8 cellular contexts compared by ENCODE assay signal in the genomic region with DNA sequence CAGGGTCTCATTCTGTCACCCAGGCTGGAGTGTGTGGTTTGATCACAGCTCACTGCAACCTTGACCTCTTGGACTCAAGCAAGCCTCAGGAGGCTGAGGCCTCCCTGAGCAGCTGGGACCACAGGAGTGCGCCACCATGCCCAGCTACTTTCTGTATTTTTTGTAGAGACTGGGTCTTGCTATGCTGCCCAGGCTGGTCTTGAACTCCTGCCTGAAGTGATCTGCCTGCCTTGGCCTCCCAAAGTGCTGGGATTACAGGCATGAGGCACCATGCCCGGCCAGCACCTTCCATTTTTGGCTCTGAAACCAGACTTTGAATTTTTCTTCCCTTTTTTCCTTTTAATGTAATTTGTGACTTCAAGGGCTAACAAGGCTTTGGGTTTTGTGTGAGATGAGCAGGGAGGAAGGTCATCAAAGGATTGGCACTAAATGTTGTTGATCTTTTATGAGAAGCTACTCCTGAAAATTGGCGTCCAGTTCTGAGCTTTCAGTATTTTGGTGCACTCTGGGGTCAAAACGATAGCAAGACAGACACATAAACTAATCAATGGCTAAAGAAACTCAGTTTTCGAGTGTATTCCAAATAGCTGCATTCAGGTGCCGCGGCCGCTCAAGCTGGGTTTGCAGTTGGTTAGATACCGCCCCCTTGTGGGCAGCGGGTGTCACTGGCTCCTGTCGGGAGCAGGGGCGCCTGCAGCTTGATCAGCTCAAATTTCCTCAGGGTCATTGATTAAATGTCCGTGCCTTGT. TPM values are rescaled to one million over a fixed set of nuclear protein-coding genes. Genes with fewer than 3 reads are reported as not detected.
DNase-seq lines count a peak whose midpoint lies in the region; ATAC-seq, FAIRE-seq and TF ChIP-seq lines count a peak whose summit lies in the region.

No MANE protein-coding gene starts in this region.

- WGBS in ovary, 3 donors, result 10 to 11% (median 11%) methylated on average over 13 of the region's 13 CpGs
- 13 to 14% methylated on average over 13 of the region's 13 CpGs for WGBS in thyroid gland, 2 donors

- peak; percentile 25 for DNase-seq in DMS 273 treated with DMSO at 0.1 percent for 48 hours (lab: John Stamatoyannopoulos, UW)
- peak; percentile 63 for DNase-seq in LHCN-M2 (ENCODE audit: low read depth)
- DNase-seq in SHP77 treated with DMSO at 0.1 percent for 48 hours (lab: John Stamatoyannopoulos, UW), result peak; percentile 8
- peak; percentile 92 for DNase-seq in activated effector memory CD4-positive, alpha-beta T cell treated with anti-CD3 and anti-CD28 coated beads, Interleukin-2, amount 50 U/mL, for 16 hours
- DNase-seq in frontal cortex (ENCODE audit: low spot score in 2 of 2), result peak; percentile 21 to 68
- DNase-seq in ovary, result peak; percentile 78 to 87 (median 85)
- peak; percentile 84 to 90 for DNase-seq in thyroid gland

- FAIRE-seq in frontal cortex (lab: Jason Lieb, UNC), result no peak

- intact Hi-C loops in ovary (cut with DNase I), result loop anchor here (2.0 to 5.0 kb wide), 4 partner anchors 135 to 145 kb away; no protein-coding TSS in a partner anchor
- intact Hi-C loops in thyroid gland (cut with DNase I), result loop anchor here (5.0 kb wide), 1 partner anchor 135 kb away; no protein-coding TSS in a partner anchor

- H3K4me1 ChIP-seq in ovary (ENCODE audit: insufficient read depth) (peaks cover 2% of the 10 kb centered on the region), thyroid gland (peaks cover 0 to 3% of the 10 kb centered on the region in 2 donors)

- H3K9me3 ChIP-seq in ovary (no peaks in the 10 kb centered on the region), thyroid gland (no peaks in the 10 kb centered on the region)

- peak; percentile 83 for ATAC-seq in GM21528 (IDR thresholded peaks at IDR 0.05; ENCODE audit: low FRiP score, unreplicated experiment)

- no peak overlapping the region for H3K4me3 ChIP-seq in ovary
- no peak overlapping the region for H3K4me3 ChIP-seq in thyroid gland (replicated peaks in 1 of 3)

- H3K27ac ChIP-seq in ovary, result no peak overlapping the region
- H3K27ac ChIP-seq in thyroid gland, result no peak overlapping the region

- no peaks in the 10 kb centered on the region for H3K27me3 ChIP-seq in ovary
- no peaks in the 10 kb centered on the region for H3K27me3 ChIP-seq in thyroid gland

- TF ChIP-seq POLR2A in ovary (IDR thresholded peaks at IDR 0.05), result no peak
- TF ChIP-seq POLR2A in thyroid gland (IDR thresholded peaks at IDR 0.05), result no peak

- H3K36me3 ChIP-seq in ovary (no peaks in the 10 kb centered on the region), thyroid gland (no peaks in the 10 kb centered on the region)

- TF ChIP-seq EP300 in ovary (IDR thresholded peaks at IDR 0.05), result no peak

- peak; percentile 83 to 93 (median 90) for TF ChIP-seq CTCF in ovary (IDR thresholded peaks at IDR 0.05)
- peak; percentile 92 to 99 (median 96) for TF ChIP-seq CTCF in thyroid gland (IDR thresholded peaks at IDR 0.05)

RNA-seq across cellular contexts. Expression of a gene that starts 51.9 kb away (rescaled TPM):
- 65.3 and 68.0 TPM in 2 replicates for total RNA-seq in LHCN-M2 (2014; rRNA removed)
- polyA plus RNA-seq in LHCN-M2 (2012), result 6.2 TPM
- 50.5 TPM for total RNA-seq in frontal cortex
- total RNA-seq in ovary, result 10 to 100 TPM; 21.9 to 70.5 (median 25.3) TPM
- 10 to 100 TPM; 11.9 to 33.7 TPM for polyA plus RNA-seq in ovary
- 10 to 100 TPM in 2 of 4 donors, 1 to 10 TPM in 2; 4.9 to 13.2 (median 9.3) TPM for total RNA-seq in thyroid gland

Comparison
In these comparisons a context has a peak if more than half of its experiments do, and no peak if none do; other contexts are left out.
1. DNase-seq: peak in every context shown above with its lines; median percentile 92 in activated effector memory CD4-positive, alpha-beta T cell treated with anti-CD3 and anti-CD28 coated beads, Interleukin-2, amount 50 U/mL, for 16 hours; 87 in thyroid gland; 85 in ovary; 63 in LHCN-M2; 44 in frontal cortex; 25 in DMS 273 treated with DMSO at 0.1 percent for 48 hours; 8 in SHP77 treated with DMSO at 0.1 percent for 48 hours.